In genomic region chr10:132516771-132517725, GRCh38 we compare ENCODE assay signal across 8 cellular contexts. TPM values are rescaled to one million over a fixed set of nuclear protein-coding genes. Genes with fewer than 3 reads are reported as not detected.
A peak's percentile ranks its signal among the peaks of the same experiment; 100 is the strongest.
DNase-seq lines count a peak whose midpoint lies in the region; FAIRE-seq and TF ChIP-seq lines count a peak whose summit lies in the region.

No MANE protein-coding gene starts in this region.

- H3K27me3 ChIP-seq in iPS-15b (ENCODE audit: control insufficient read depth, insufficient read depth, low read length): peaks cover 7% of the 10 kb centered on the region
- no peaks in the 10 kb centered on the region for H3K27me3 ChIP-seq in sigmoid colon

- peak overlapping the region; percentile 80 to 94 (median 90) for H3K27ac ChIP-seq in sigmoid colon

- no peak overlapping the region for H3K4me3 Mint-ChIP-seq in activated T-helper 2 cell treated with anti-CD3 and anti-CD28 coated beads, Interferon-gamma antibody, Interleukin-2, Interleukin-4, amounts not matched to agents 10 μg/mL and 5 μg/mL and 100 μg/mL, durations not matched to agents 14 hours and 24 hours and 36 hours (ENCODE audit: low read depth)

- in situ Hi-C loops in T47D (cut with HindIII; ENCODE audit: low pct_unique_long_range_greater_than_20kb, low sequenced_read_pairs): no loop called here

- peak; percentile 93 for FAIRE-seq in HTR-8/SVneo (lab: Jason Lieb, UNC)

- H3K9me3 Mint-ChIP-seq in activated T-helper 2 cell treated with anti-CD3 and anti-CD28 coated beads, Interferon-gamma antibody, Interleukin-2, Interleukin-4, amounts not matched to agents 10 μg/mL and 5 μg/mL and 100 μg/mL, durations not matched to agents 14 hours and 24 hours and 36 hours: no peaks in the 10 kb centered on the region

- TF ChIP-seq CTCF in sigmoid colon (IDR thresholded peaks at IDR 0.05): no peak

- no peaks in the 10 kb centered on the region for H3K4me1 Mint-ChIP-seq in activated T-helper 2 cell treated with anti-CD3 and anti-CD28 coated beads, Interferon-gamma antibody, Interleukin-2, Interleukin-4, amounts not matched to agents 10 μg/mL and 5 μg/mL and 100 μg/mL, durations not matched to agents 14 hours and 24 hours and 36 hours (ENCODE audit: low read depth)

- H3K36me3 Mint-ChIP-seq in activated T-helper 2 cell treated with anti-CD3 and anti-CD28 coated beads, Interferon-gamma antibody, Interleukin-2, Interleukin-4, amounts not matched to agents 10 μg/mL and 5 μg/mL and 100 μg/mL, durations not matched to agents 14 hours and 24 hours and 36 hours (ENCODE audit: low read depth): no peaks in the 10 kb centered on the region

- peak in 2 of 4 donors; percentile 35 to 69 for TF ChIP-seq EP300 in sigmoid colon (IDR thresholded peaks at IDR 0.05)

- no peaks in the 10 kb centered on the region for H3K36me3 ChIP-seq in iPS-15b (ENCODE audit: control insufficient read depth, insufficient read depth, low read length)
- no peaks in the 10 kb centered on the region for H3K36me3 ChIP-seq in sigmoid colon

- WGBS in sigmoid colon, 2 donors: 17 to 54% methylated on average over 37 of the region's 37 CpGs

- no peak for TF ChIP-seq POLR2A in sigmoid colon (IDR thresholded peaks at IDR 0.05)

- intact Hi-C loops in sigmoid colon (cut with DNase I): loop anchor here (5.0 kb wide), 2 partner anchors 50 to 115 kb away; no protein-coding TSS in a partner anchor
- intact Hi-C loops in activated T-helper 2 cell treated with anti-CD3 and anti-CD28 coated beads, Interferon-gamma antibody, Interleukin-2, Interleukin-4, amounts not matched to agents 10 μg/mL and 5 μg/mL and 100 μg/mL, durations not matched to agents 14 hours and 24 hours and 36 hours (cut with micrococcal nuclease): no loop called here

- H3K27ac Mint-ChIP-seq in activated T-helper 2 cell treated with anti-CD3 and anti-CD28 coated beads, Interferon-gamma antibody, Interleukin-2, Interleukin-4, amounts not matched to agents 10 μg/mL and 5 μg/mL and 100 μg/mL, durations not matched to agents 14 hours and 24 hours and 36 hours: no peak overlapping the region

- no peaks in the 10 kb centered on the region for H3K9me3 ChIP-seq in iPS-15b (ENCODE audit: control insufficient read depth, insufficient read depth, low read length)
- H3K9me3 ChIP-seq in sigmoid colon: no peaks in the 10 kb centered on the region

- peak overlapping the region; percentile 66 for H3K4me3 ChIP-seq in iPS-15b (ENCODE audit: low read depth, low read length)
- H3K4me3 ChIP-seq in sigmoid colon: peak overlapping the region in 3 of 4 donors; percentile 7 to 32 (median 8)

- H3K4me1 ChIP-seq in iPS-15b (ENCODE audit: control insufficient read depth, insufficient read depth, low read length) (peaks cover 8% of the 10 kb centered on the region), sigmoid colon (peaks cover 0 to 64% (median 59%) of the 10 kb centered on the region in 4 donors)

- DNase-seq in AG08395 (ENCODE audit: low spot score) (peak; percentile 99), HTR-8/SVneo (ENCODE audit: insufficient read length, low spot score) (peak; percentile 94), T47D (ENCODE audit: low read depth in 1 of 2, low spot score in 1 of 2) (peak; percentile 47 to 88), sigmoid colon (peak; percentile 99), NCI-H1694 treated with DMSO at 0.1 percent for 48 hours (lab: John Stamatoyannopoulos, UW) (no peak)
- DNase-seq in activated CD4-positive, alpha-beta T cell treated with anti-CD3 and anti-CD28 coated beads, Interleukin-2, amount 50 U/mL, for 1 hour: no peak
- DNase-seq in activated T-helper 2 cell treated with anti-CD3 and anti-CD28 coated beads, Interferon-gamma antibody, Interleukin-2, Interleukin-4, amounts not matched to agents 10 μg/mL and 5 μg/mL and 100 μg/mL, durations not matched to agents 14 hours and 24 hours and 36 hours (ENCODE audit: low spot score): no peak

- no peaks in the 10 kb centered on the region for H3K27me3 Mint-ChIP-seq in activated T-helper 2 cell treated with anti-CD3 and anti-CD28 coated beads, Interferon-gamma antibody, Interleukin-2, Interleukin-4, amounts not matched to agents 10 μg/mL and 5 μg/mL and 100 μg/mL, durations not matched to agents 14 hours and 24 hours and 36 hours (ENCODE audit: low read depth)

- H3K9ac ChIP-seq in iPS-15b (ENCODE audit: low read depth, low read length): no peak overlapping the region

RNA-seq across cellular contexts. Expression of gene INPP5A, which starts 20.5 kb away (rescaled TPM):
- total RNA-seq in sigmoid colon: 100 to 1,000 TPM; 100 to 132 (median 112) TPM
- 10 to 100 TPM; 17.6 to 21.0 (median 20.3) TPM for polyA plus RNA-seq in sigmoid colon
- total RNA-seq in activated T-helper 2 cell treated with anti-CD3 and anti-CD28 coated beads, Interferon-gamma antibody, Interleukin-2, Interleukin-4, amounts not matched to agents 10 μg/mL and 5 μg/mL and 100 μg/mL, durations not matched to agents 14 hours and 24 hours and 36 hours: 13.0 and 13.8 TPM in 2 replicates

Comparison
In these comparisons a context has a peak if more than half of its experiments do, and no peak if none do; other contexts are left out.
1. DNase-seq: peak in AG08395 (single experiment), HTR-8/SVneo (single experiment), T47D (2 of 2) and sigmoid colon (single experiment); none in NCI-H1694 treated with DMSO at 0.1 percent for 48 hours (single experiment), activated CD4-positive, alpha-beta T cell treated with anti-CD3 and anti-CD28 coated beads, Interleukin-2, amount 50 U/mL, for 1 hour (single experiment) and activated T-helper 2 cell treated with anti-CD3 and anti-CD28 coated beads, Interferon-gamma antibody, Interleukin-2, Interleukin-4, amounts not matched to agents 10 μg/mL and 5 μg/mL and 100 μg/mL, durations not matched to agents 14 hours and 24 hours and 36 hours (single experiment).